31 cellular contexts compared by ENCODE assay signal in the genomic region with DNA sequence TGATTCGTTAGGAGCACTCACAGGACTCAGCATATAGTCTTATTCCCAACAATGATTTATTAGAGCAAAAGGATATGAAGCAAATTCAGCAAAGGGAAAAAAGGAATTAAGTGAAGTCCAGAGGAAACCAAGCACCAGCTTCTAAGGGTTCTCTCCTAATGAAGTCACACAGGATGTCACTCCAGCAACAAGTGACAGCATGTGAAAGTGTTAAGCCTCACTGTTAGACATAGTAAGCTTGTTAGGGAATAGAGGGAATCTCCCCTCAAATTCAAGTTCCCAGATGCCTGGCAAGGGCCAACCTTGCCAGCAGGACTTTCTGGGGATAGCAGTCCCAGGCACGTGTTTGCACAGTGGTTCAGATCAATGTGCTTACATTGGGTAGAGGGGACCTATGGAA.
"Had no signal": no experiment of that assay in that cellular context is flagged by ENCODE, and none has a peak within 500 bp of the region (broad histone marks: within the 10 kb centered on the region; RNA-seq: fewer than 3 reads in every experiment).

No MANE protein-coding gene starts in this region.

- H3K27me3 ChIP-seq: adrenal gland, ascending aorta, breast epithelium, cardiac muscle cell, colonic mucosa, esophagus squamous epithelium, gastroesophageal sphincter, heart right ventricle had no signal

- H3K9me3 ChIP-seq: adrenal gland, ascending aorta, breast epithelium, colonic mucosa, esophagus squamous epithelium, gastroesophageal sphincter had no signal

- ATAC-seq: activated CD4-positive, alpha-beta T cell treated with anti-CD3 and anti-CD28 coated beads for 36 hours; activated CD8-positive, alpha-beta memory T cell treated with anti-CD3 and anti-CD28 coated beads, Interleukin-2, amount 10 ng/mL, durations not matched to agents 7 days and 5 days; activated CD8-positive, alpha-beta T cell treated with anti-CD3 and anti-CD28 coated beads, Interleukin-2, amount 10 ng/mL, durations not matched to agents 7 days and 5 days; activated naive CD8-positive, alpha-beta T cell treated with anti-CD3 and anti-CD28 coated beads, Interleukin-2, amount 50 U/mL, for 24 hours; gastroesophageal sphincter; heart right ventricle; T-helper 17 cell had no signal

- H3K4me3 ChIP-seq: adrenal gland, ascending aorta, breast epithelium, cardiac muscle cell, colonic mucosa, esophagus squamous epithelium, gastroesophageal sphincter, heart right ventricle had no signal

- FAIRE-seq: endometrium, endothelial cell of umbilical vein had no signal

- H3K27ac ChIP-seq: adrenal gland, ascending aorta, breast epithelium, cardiac muscle cell, colonic mucosa, epithelial cell of prostate, esophagus squamous epithelium, gastroesophageal sphincter, heart right ventricle had no signal

- DNase-seq: activated CD4-positive, alpha-beta memory T cell treated with anti-CD3 and anti-CD28 coated beads for 36 hours; activated CD4-positive, alpha-beta T cell treated with anti-CD3 and anti-CD28 coated beads for 36 hours; activated CD4-positive, alpha-beta T cell treated with anti-CD3 and anti-CD28 coated beads, Interleukin-2, amount 10 ng/mL, durations not matched to agents 24 days and 14 days; activated CD4-positive, CD25-positive, alpha-beta regulatory T cell; activated CD4-positive, CD25-positive, alpha-beta regulatory T cell treated with anti-CD3 and anti-CD28 coated beads, Interleukin-2, amount 50 U/mL, for 72 hours; activated CD8-positive, alpha-beta memory T cell treated with anti-CD3 and anti-CD28 coated beads, Interleukin-2, amount 10 ng/mL, durations not matched to agents 7 days and 5 days; activated CD8-positive, alpha-beta memory T cell treated with anti-CD3 and anti-CD28 coated beads, Interleukin-2, amount 50 U/mL, for 4 hours; activated CD8-positive, alpha-beta T cell treated with anti-CD3 and anti-CD28 coated beads, Interleukin-2, amount 10 ng/mL, durations not matched to agents 7 days and 5 days; activated effector memory CD4-positive, alpha-beta T cell treated with anti-CD3 and anti-CD28 coated beads, Interleukin-2, amount 50 U/mL, for 16 hours; activated naive CD4-positive, alpha-beta T cell treated with anti-CD3 and anti-CD28 coated beads for 36 hours; activated naive CD8-positive, alpha-beta T cell treated with anti-CD3 and anti-CD28 coated beads for 36 hours; activated naive CD8-positive, alpha-beta T cell treated with anti-CD3 and anti-CD28 coated beads, Interleukin-2, amount 50 U/mL, for 24 hours; activated T-cell treated with anti-CD3 and anti-CD28 coated beads, Interleukin-2, amount 50 U/mL, for 1 hour; activated T-cell treated with anti-CD3 and anti-CD28 coated beads, Interleukin-2, amount 50 U/mL, for 48 hours; adrenal gland; central memory CD4-positive, alpha-beta T cell; cerebellar nuclear complex; colonic mucosa; effector CD8-positive, alpha-beta T cell; esophagus squamous epithelium; foreskin melanocyte; heart right ventricle; T-helper 17 cell; T1000 had no signal

- H3K4me1 ChIP-seq: breast epithelium had no signal

- H3K36me3 ChIP-seq: adrenal gland, ascending aorta, breast epithelium, colonic mucosa had no signal
